In the genomic region with DNA sequence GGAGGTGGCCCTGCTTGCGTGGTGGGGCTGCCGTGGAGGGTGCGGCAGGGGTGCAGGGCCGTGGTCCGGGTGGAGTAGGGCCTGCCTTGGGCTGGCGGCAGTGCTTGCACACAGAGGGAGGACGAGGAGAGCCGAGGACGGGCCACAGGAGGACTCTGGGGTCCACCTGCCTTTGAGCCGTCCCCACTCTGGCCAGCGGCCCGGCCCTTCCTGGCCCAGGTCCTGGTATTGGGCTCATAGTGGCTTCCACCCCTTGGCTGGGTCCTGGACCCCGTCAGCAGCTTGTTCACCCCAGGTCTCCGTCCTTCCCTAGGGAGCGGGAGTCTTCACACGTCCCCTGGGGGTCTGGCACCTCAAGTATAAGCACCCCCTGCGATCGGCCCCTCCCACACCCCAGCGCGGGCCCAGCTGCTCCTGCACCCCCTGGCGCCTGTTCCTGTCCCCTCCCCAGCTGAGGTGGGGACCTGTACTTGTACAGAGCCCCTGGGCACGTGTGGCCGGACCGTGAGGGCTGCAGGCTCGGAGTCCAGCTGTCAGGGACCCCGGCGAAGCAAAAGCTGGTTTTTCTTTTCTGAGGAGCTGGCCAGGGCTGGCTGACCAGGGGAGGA, we compare ENCODE assay signal across 9 cellular contexts. TPM values are rescaled to one million over a fixed set of nuclear protein-coding genes. Genes with fewer than 3 reads are reported as not detected.
"Had no signal": no experiment of that assay in that cellular context is flagged by ENCODE, and none has a peak within 500 bp of the region (broad histone marks: within the 10 kb centered on the region; RNA-seq: fewer than 3 reads in every experiment).

No MANE protein-coding gene starts in this region.

- H3K4me3 ChIP-seq: GM23248 had no signal

- FAIRE-seq: H54, HTR-8/SVneo had no signal

- H3K4me2 ChIP-seq: KMS-11 had no signal

- H2AFZ ChIP-seq: GM23248 had no signal

- H3K27ac ChIP-seq: GM23248, KMS-11 had no signal

- DNase-seq: GM23248, GOT3, H9, HCEC 1CT, HFFc6, KBM-7 had no signal

- H3K9ac ChIP-seq: GM23248, KMS-11 had no signal

RNA-seq across cellular contexts. Expression of gene SSTR5, which starts 50.9 kb away (rescaled TPM):
- total RNA-seq: GM23248, HFFc6 had no signal
- polyA plus RNA-seq: GM23248 had no signal
